9 cellular contexts compared by ENCODE assay signal in the genomic region with DNA sequence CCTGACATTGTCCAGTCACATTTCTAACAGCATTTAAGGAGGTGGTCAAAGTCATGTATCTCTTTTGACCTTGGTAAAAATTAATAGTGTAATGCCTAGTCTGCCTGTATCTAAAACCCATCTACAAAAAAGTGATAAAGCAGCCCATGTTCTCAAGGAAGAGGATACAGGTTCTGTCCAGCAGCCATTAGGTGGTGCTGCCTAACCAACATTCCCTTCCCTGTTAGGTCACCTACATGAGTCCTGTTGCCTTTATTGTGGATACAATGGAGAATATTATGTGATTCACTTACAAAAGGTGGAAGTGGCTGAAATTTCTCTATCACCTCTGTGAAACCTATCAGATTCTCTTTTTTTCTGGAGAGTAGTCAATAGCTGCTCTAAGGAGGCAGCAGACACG. TPM values are rescaled to one million over a fixed set of nuclear protein-coding genes. Genes with fewer than 3 reads are reported as not detected.
DNase-seq lines count a peak whose midpoint lies in the region; ATAC-seq, FAIRE-seq and TF ChIP-seq lines count a peak whose summit lies in the region.
"Had no signal": no experiment of that assay in that cellular context is flagged by ENCODE, and none has a peak within 500 bp of the region (broad histone marks: within the 10 kb centered on the region; RNA-seq: fewer than 3 reads in every experiment).

No MANE protein-coding gene starts in this region.

- intact Hi-C loops in aorta (cut with DNase I): no loop called here

- H3K4me2 ChIP-seq in keratinocyte (ENCODE audit: control insufficient read depth, extremely low read depth, insufficient read depth, low read depth, low read length): no peak overlapping the region

- H3K4me1 ChIP-seq in keratinocyte (ENCODE audit: control insufficient read depth, extremely low read depth, insufficient read depth, low read length) (no peaks in the 10 kb centered on the region), aorta (ENCODE audit: control insufficient read depth in 1 of 2, insufficient read depth in 2 of 2, low read length in 2 of 2) (no peaks in the 10 kb centered on the region)

- TF ChIP-seq CTCF in LNCAP (IDR thresholded peaks at IDR 0.05) (peak; percentile 84), VCaP (conservative IDR thresholded peaks at IDR 0.05) (peak; percentile 84), keratinocyte (optimal IDR thresholded peaks at IDR 0.05 in 1 of 3, IDR thresholded peaks at IDR 0.05 in 1 of 3, conservative IDR thresholded peaks at IDR 0.05 in 1 of 3; ENCODE audit: extremely low read depth in 1 of 3, insufficient read depth in 2 of 3, low read length in 3 of 3) (peak; percentile 38 to 83 (median 47))

- no peak for ATAC-seq in aorta (ENCODE audit: low FRiP score)

- no peaks in the 10 kb centered on the region for H3K4me1 Mint-ChIP-seq in immature natural killer cell

- WGBS in aorta, 2 donors: 33 to 49% methylated on average over 1 of the region's 1 CpG

- H3K27me3 Mint-ChIP-seq in immature natural killer cell (ENCODE audit: low read depth in 3 of 3): peaks cover 2 to 4% (median 4%) of the 10 kb centered on the region in 3 donors

- DNase-seq in NCI-H1092 (lab: John Stamatoyannopoulos, UW): peak; percentile 11
- no peak for DNase-seq in NCI-H1092 treated with DMSO at 0.1 percent for 48 hours (lab: John Stamatoyannopoulos, UW)
- no peak for DNase-seq in keratinocyte (ENCODE audit: low read depth, low spot score)
- DNase-seq in GOT3 (lab: John Stamatoyannopoulos, UW): no peak
- no peak for DNase-seq in immature natural killer cell
- no peak for DNase-seq in aorta

- H3K9me3 ChIP-seq in keratinocyte (ENCODE audit: control insufficient read depth, low read depth, low read length) (no peaks in the 10 kb centered on the region), aorta (ENCODE audit: control insufficient read depth, low read length) (no peaks in the 10 kb centered on the region)

- H3K27ac ChIP-seq in VCaP: no peak overlapping the region
- no peak overlapping the region for H3K27ac ChIP-seq in keratinocyte (ENCODE audit: control insufficient read depth, insufficient read depth, low read length)
- no peak overlapping the region for H3K27ac ChIP-seq in aorta (ENCODE audit: low read depth in 1 of 2, low read length in 2 of 2)

- H4K20me1 ChIP-seq in keratinocyte (ENCODE audit: control insufficient read depth, extremely low read depth, insufficient read depth, low read length): no peaks in the 10 kb centered on the region

- H2AFZ ChIP-seq in keratinocyte (ENCODE audit: control insufficient read depth, low read length): no peak overlapping the region

- FAIRE-seq in keratinocyte (lab: Jason Lieb, UNC): no peak

- no peaks in the 10 kb centered on the region for H3K79me2 ChIP-seq in keratinocyte (ENCODE audit: control insufficient read depth, insufficient read depth, low read length)

- no peaks in the 10 kb centered on the region for H3K36me3 ChIP-seq in keratinocyte (ENCODE audit: control insufficient read depth in 2 of 2, extremely low read depth in 1 of 2, insufficient read depth in 2 of 2, low read length in 2 of 2)
- H3K36me3 ChIP-seq in aorta (ENCODE audit: control insufficient read depth in 1 of 2, insufficient read depth in 2 of 2, low read length in 1 of 2): no peaks in the 10 kb centered on the region

- H3K27me3 ChIP-seq in keratinocyte (ENCODE audit: control insufficient read depth, extremely low read depth, insufficient read depth, low read length) (no peaks in the 10 kb centered on the region), aorta (ENCODE audit: control insufficient read depth in 1 of 2, insufficient read depth in 2 of 2, low read length in 1 of 2) (no peaks in the 10 kb centered on the region)

- no peaks in the 10 kb centered on the region for H3K9me1 ChIP-seq in keratinocyte (ENCODE audit: control insufficient read depth, extremely low read depth, insufficient read depth, low read length)

- H3K9me3 Mint-ChIP-seq in immature natural killer cell: peaks cover 10 to 30% (median 21%) of the 10 kb centered on the region in 6 donors

- no peak overlapping the region for H3K4me3 ChIP-seq in keratinocyte (ENCODE audit: control insufficient read depth in 2 of 3, extremely low read depth in 1 of 3, insufficient read depth in 2 of 3, low read depth in 1 of 3, low read length in 3 of 3)
- no peak overlapping the region for H3K4me3 ChIP-seq in aorta (ENCODE audit: low read length in 2 of 2)

- H3K4me3 Mint-ChIP-seq in immature natural killer cell: no peak overlapping the region

- no peaks in the 10 kb centered on the region for H3K36me3 Mint-ChIP-seq in immature natural killer cell

- dilution Hi-C loops in keratinocyte (cut with MboI; ENCODE audit: extremely low pct_ligation_motif_present, low sequenced_read_pairs): no loop called here

- no peak overlapping the region for H3K27ac Mint-ChIP-seq in immature natural killer cell

- H3K9ac ChIP-seq in keratinocyte (ENCODE audit: control insufficient read depth, extremely low read depth, insufficient read depth, low read length): no peak overlapping the region

RNA-seq across cellular contexts. Expression of gene AQP4, which starts 52.5 kb away (rescaled TPM):
- polyA plus RNA-seq in keratinocyte (not detected in 3 replicates), immature natural killer cell (not detected), aorta (under 1 TPM in 1 of 2 donors, not detected in 1; 0.28 TPM)
- polyA plus RNA-seq in keratinocyte (2011; ENCODE audit: low read depth): not detected
- polyA plus RNA-seq in keratinocyte (2011; cell fraction: cytosol; rRNA removed): not detected in 2 replicates
- polyA plus RNA-seq in keratinocyte (2011; cell fraction: nucleus; rRNA removed): not detected in 2 replicates
- polyA plus RNA-seq in keratinocyte (2012; ENCODE audit: low replicate concordance): not detected in 2 replicates
- polyA minus RNA-seq in keratinocyte: not detected in 3 replicates
- not detected for polyA minus RNA-seq in keratinocyte (2011; cell fraction: cytosol; rRNA and poly(A)+ RNA removed)
- polyA minus RNA-seq in keratinocyte (2011; cell fraction: nucleus; rRNA and poly(A)+ RNA removed): not detected in 2 replicates
- total RNA-seq in aorta: under 1 TPM in 1 of 2 donors, not detected in 1; 0.30 TPM
- total RNA-seq: mononuclear cell had no signal
